In the genomic region with DNA sequence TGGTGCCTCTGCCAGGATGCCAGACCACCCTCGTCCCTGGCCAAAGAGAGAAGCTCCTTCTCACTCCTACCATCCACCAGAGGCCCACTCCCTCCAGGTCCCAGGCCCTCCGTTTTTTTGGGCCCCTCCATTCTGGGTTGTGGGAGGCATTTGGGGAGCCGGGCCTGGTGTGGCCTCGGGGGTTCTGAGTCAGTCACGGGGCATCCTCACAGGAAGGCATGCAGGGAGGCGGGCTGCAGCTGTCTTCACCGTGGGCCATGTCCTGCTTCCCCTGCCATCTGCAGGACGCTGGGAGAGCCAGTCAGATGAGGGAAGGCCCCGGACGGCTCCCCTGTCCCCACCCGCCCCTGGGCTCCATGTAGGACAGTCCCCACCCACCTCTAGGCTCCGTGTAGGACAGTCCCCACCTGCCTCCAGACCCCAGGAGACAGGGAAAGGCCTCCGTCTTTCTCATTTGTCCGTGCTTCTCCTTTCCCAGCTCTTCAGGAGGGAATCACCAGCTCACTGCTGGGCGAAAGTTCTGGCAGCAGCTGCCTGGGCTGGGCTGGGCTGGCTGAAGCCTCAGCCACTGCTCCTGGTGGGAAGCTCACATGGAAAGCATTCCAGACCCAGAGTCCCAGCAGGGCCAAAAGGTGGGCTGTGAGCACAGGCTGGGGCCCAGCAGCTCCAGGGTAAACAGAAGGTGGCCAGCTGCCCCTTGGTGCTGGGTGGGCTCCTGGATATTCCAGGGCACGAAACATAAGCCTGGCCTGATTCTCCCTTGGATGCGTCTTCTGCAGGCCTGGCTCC, we compare ENCODE assay signal across 22 cellular contexts.
DNase-seq lines count a peak whose midpoint lies in the region; ATAC-seq, FAIRE-seq and TF ChIP-seq lines count a peak whose summit lies in the region.
"Had no signal": no experiment of that assay in that cellular context is flagged by ENCODE, and none has a peak within 500 bp of the region (broad histone marks: within the 10 kb centered on the region; RNA-seq: fewer than 3 reads in every experiment).

No MANE protein-coding gene starts in this region.

- peak; percentile 9 for FAIRE-seq in HTR-8/SVneo (lab: Jason Lieb, UNC)
- FAIRE-seq: kidney had no signal

- H3K4me3 Mint-ChIP-seq in GM23338, result no peak overlapping the region
- no peak overlapping the region for H3K4me3 Mint-ChIP-seq in glutamatergic neuron (ENCODE audit: unreplicated experiment)
- H3K4me3 Mint-ChIP-seq: activated B cell treated with CpG ODN at 0.5 μM for 24 hours; activated naive CD8-positive, alpha-beta T cell; CD4-positive, alpha-beta memory T cell; effector memory CD8-positive, alpha-beta T cell; memory B cell; stimulated activated effector memory CD8-positive, alpha-beta T cell treated with anti-CD3 and anti-CD28 coated beads, Interleukin-12 subunit alpha, Interleukin-12 subunit beta, amount 100 ng/mL, for 72 hours had no signal

- H3K36me3 ChIP-seq in GM23338 (ENCODE audit: insufficient read depth), result no peaks in the 10 kb centered on the region

- H3K27ac Mint-ChIP-seq in GM23338, result 0 out of 2 replicates have a peak overlapping the region, but pooled peaks have one; percentile 52
- H3K27ac Mint-ChIP-seq in glutamatergic neuron (ENCODE audit: unreplicated experiment), result peak overlapping the region; percentile 5
- H3K27ac Mint-ChIP-seq: activated B cell treated with CpG ODN at 0.5 μM for 24 hours; activated naive CD8-positive, alpha-beta T cell; memory B cell; stimulated activated effector memory CD8-positive, alpha-beta T cell treated with anti-CD3 and anti-CD28 coated beads, Interleukin-12 subunit alpha, Interleukin-12 subunit beta, amount 100 ng/mL, for 72 hours had no signal

- H3K4me1 ChIP-seq in GM23338 (ENCODE audit: insufficient read depth), result no peaks in the 10 kb centered on the region
- H3K4me1 ChIP-seq: testis had no signal

- no peaks in the 10 kb centered on the region for H3F3A ChIP-seq in GM23338 (replicated peaks; ENCODE audit: low read depth)

- no peak overlapping the region for H3K4me3 ChIP-seq in GM23338
- H3K4me3 ChIP-seq: testis had no signal

- H3K27me3 Mint-ChIP-seq in GM23338 (ENCODE audit: insufficient read depth, low read depth, poor library complexity), result peaks cover 12% of the 10 kb centered on the region
- peaks cover 8% of the 10 kb centered on the region for H3K27me3 Mint-ChIP-seq in glutamatergic neuron (ENCODE audit: unreplicated experiment)
- H3K27me3 Mint-ChIP-seq: activated naive CD8-positive, alpha-beta T cell; CD4-positive, alpha-beta memory T cell had no signal

- H3K4me1 Mint-ChIP-seq in GM23338 (no peaks in the 10 kb centered on the region; the same call in 2 of the 3 replicates), glutamatergic neuron (ENCODE audit: low read depth, unreplicated experiment) (peaks cover 8% of the 10 kb centered on the region)
- H3K4me1 Mint-ChIP-seq: activated B cell treated with CpG ODN at 0.5 μM for 24 hours; memory B cell; stimulated activated effector memory CD8-positive, alpha-beta T cell treated with anti-CD3 and anti-CD28 coated beads, Interleukin-12 subunit alpha, Interleukin-12 subunit beta, amount 100 ng/mL, for 72 hours had no signal

- H3K36me3 Mint-ChIP-seq in GM23338 (ENCODE audit: low read depth), result no peaks in the 10 kb centered on the region
- H3K36me3 Mint-ChIP-seq in glutamatergic neuron (ENCODE audit: unreplicated experiment), result peaks cover 5% of the 10 kb centered on the region
- H3K36me3 Mint-ChIP-seq: activated naive CD8-positive, alpha-beta T cell; CD4-positive, alpha-beta memory T cell; memory B cell; stimulated activated effector memory CD8-positive, alpha-beta T cell treated with anti-CD3 and anti-CD28 coated beads, Interleukin-12 subunit alpha, Interleukin-12 subunit beta, amount 100 ng/mL, for 72 hours had no signal

- H2AFZ ChIP-seq in GM23338, result no peak overlapping the region

- no peaks in the 10 kb centered on the region for H3K9me2 ChIP-seq in GM23338 (ENCODE audit: insufficient read depth)

- ATAC-seq in GM23338 (no peak), HG03565 (IDR thresholded peaks at IDR 0.05; ENCODE audit: unreplicated experiment) (no peak), GM19395 (IDR thresholded peaks at IDR 0.05; ENCODE audit: unreplicated experiment) (no peak)
- ATAC-seq: effector memory CD8-positive, alpha-beta T cell; HCT116; stimulated activated effector memory CD8-positive, alpha-beta T cell treated with anti-CD3 and anti-CD28 coated beads, Interleukin-12 subunit alpha, Interleukin-12 subunit beta, amount 100 ng/mL, for 72 hours had no signal

- DNase-seq in GM23338 (ENCODE audit: low spot score) (no peak), HTR-8/SVneo (ENCODE audit: insufficient read length, low spot score) (peak; percentile 29), glutamatergic neuron (peak; percentile 28), posterior vena cava (ENCODE audit: low spot score) (peak; percentile 66), HPDE6-E6E7 (ENCODE audit: extremely low spot score) (no peak)
- DNase-seq: activated CD4-positive, alpha-beta T cell treated with anti-CD3 and anti-CD28 coated beads, Interleukin-2, amount 50 U/mL, for 48 hours; CD4-positive, alpha-beta memory T cell; effector memory CD8-positive, alpha-beta T cell; KBM-7; NCI-H1436; NCI-H2107; NCI-H510A; stimulated activated CD4-positive, alpha-beta T cell treated with anti-CD3 and anti-CD28 coated beads, Interleukin-2, amount 100 ng/mL, for 24 hours; testis had no signal

- intact Hi-C loops in posterior vena cava (cut with DNase I), result no loop called here

- H3K79me2 ChIP-seq in GM23338 (replicated peaks; ENCODE audit: insufficient read depth), result no peaks in the 10 kb centered on the region

- H3K27ac ChIP-seq in GM23338 (ENCODE audit: low read depth), result no peak overlapping the region
- H3K27ac ChIP-seq: testis had no signal

- H4K20me1 ChIP-seq in GM23338 (replicated peaks; ENCODE audit: insufficient read depth), result no peaks in the 10 kb centered on the region

- H3K9me3 Mint-ChIP-seq in GM23338, result peaks cover 2% of the 10 kb centered on the region; the same call in 1 of the 3 replicates
- peaks cover 3% of the 10 kb centered on the region for H3K9me3 Mint-ChIP-seq in glutamatergic neuron (ENCODE audit: unreplicated experiment)
- H3K9me3 Mint-ChIP-seq: effector memory CD8-positive, alpha-beta T cell; memory B cell had no signal

- no peak for TF ChIP-seq CTCF in GM23338 (conservative IDR thresholded peaks at IDR 0.05; ENCODE audit: low read depth in 2 of 2)
- no peak for TF ChIP-seq CTCF in glutamatergic neuron (IDR thresholded peaks at IDR 0.05; ENCODE audit: partially characterized antibody, unreplicated experiment)

- H3K4me2 ChIP-seq in GM23338, result no peak overlapping the region

- H3K27me3 ChIP-seq in GM23338 (ENCODE audit: insufficient read depth), result no peaks in the 10 kb centered on the region
- H3K27me3 ChIP-seq: testis had no signal

TF ChIP-seq in GM23338, 12 proteins besides CTCF, POLR2A, EP300 and RAD21:
- no peak for TF ChIP-seq NANOG (IDR thresholded peaks at IDR 0.05; ENCODE audit: borderline replicate concordance)

Comparison
In these comparisons a context has a peak if more than half of its experiments do, and no peak if none do; other contexts are left out.
1. DNase-seq: peak in HTR-8/SVneo (single experiment), glutamatergic neuron (single experiment) and posterior vena cava (single experiment); none in GM23338 (single experiment) and HPDE6-E6E7 (single experiment).